In the genomic region with DNA sequence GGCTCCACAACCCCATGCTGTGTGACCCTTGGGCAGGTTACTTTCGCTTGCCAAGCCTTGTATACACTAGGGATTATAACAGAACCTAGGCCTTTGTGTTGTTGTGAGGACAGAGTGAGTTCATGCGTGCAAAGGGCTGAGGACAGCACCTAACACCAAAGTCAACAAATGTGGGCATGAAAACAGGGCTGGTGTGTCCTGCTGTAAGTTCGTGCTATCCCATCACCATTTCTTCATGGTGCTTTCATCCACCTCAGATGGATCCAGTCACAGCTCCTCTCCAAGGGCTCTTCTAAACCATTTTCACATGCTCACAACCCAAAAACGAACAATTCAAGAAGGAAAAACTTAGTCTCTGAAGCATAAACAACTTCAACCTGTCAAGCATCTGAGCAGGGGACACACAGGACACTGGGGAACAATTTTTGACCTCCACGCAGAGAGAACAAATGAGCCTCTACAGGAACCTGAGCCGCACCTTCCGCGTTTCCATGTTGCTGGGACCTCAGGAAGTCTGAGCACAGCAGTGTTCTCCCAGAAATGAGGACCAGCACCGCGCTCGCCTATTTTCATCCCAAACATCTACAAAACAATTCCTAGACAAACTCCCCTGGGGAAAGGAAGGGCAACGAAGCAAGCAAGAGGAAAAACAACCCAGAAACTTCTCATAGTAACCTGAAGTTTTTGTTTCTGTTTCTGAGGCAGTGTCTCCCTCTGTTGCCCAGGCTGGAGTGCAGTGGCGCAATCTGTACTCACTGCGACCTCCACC, we compare ENCODE assay signal across 12 cellular contexts. TPM values are rescaled to one million over a fixed set of nuclear protein-coding genes. Genes with fewer than 3 reads are reported as not detected.
A peak's percentile ranks its signal among the peaks of the same experiment; 100 is the strongest.
DNase-seq lines count a peak whose midpoint lies in the region; ATAC-seq and TF ChIP-seq lines count a peak whose summit lies in the region.
"Had no signal": no experiment of that assay in that cellular context is flagged by ENCODE, and none has a peak within 500 bp of the region (broad histone marks: within the 10 kb centered on the region; RNA-seq: fewer than 3 reads in every experiment).

No MANE protein-coding gene starts in this region.

- H3K4me3 Mint-ChIP-seq in stimulated activated naive B cell treated with anti-CD40 and anti-IgM and Interleukin-4, amounts not matched to agents 10 μg/mL and 1 μg/mL and 100 μg/mL, for 72 hours: no peak overlapping the region
- H3K4me3 Mint-ChIP-seq: T-helper 2 cell treated with Interferon-gamma antibody and Interleukin-4, amounts not matched to agents 5 μg/mL and 100 μg/mL, for 36 hours had no signal

- H3K4me2 ChIP-seq in PC-3 (ENCODE audit: low read length): peak overlapping the region; percentile 86
- H3K4me2 ChIP-seq in fibroblast of lung (ENCODE audit: extremely low read depth, insufficient read depth, low read length): peak overlapping the region; percentile 2
- no peak overlapping the region for H3K4me2 ChIP-seq in Karpas-422 (ENCODE audit: low read depth, low read length, poor library complexity, severe bottlenecking)

- H3F3A ChIP-seq in PC-3 (ENCODE audit: low read length, unreplicated experiment): peaks cover 4% of the 10 kb centered on the region

- BruUV-seq in PC-3 (replicated peaks; lab: Mats Ljungman, UMichigan): no TSS peak

- H2AFZ ChIP-seq in PC-3 (ENCODE audit: low read length): no peak overlapping the region
- no peak overlapping the region for H2AFZ ChIP-seq in fibroblast of lung (ENCODE audit: low read length)
- H2AFZ ChIP-seq in Karpas-422 (ENCODE audit: low read length): no peak overlapping the region

- peak; percentile 35; the same call in 1 of the 2 replicates for TF ChIP-seq CTCF in PC-3 (conservative IDR thresholded peaks at IDR 0.05; ENCODE audit: low read depth, low read length)
- peak; percentile 8 to 28 for TF ChIP-seq CTCF in fibroblast of lung (conservative IDR thresholded peaks at IDR 0.05 in 1 of 2, IDR thresholded peaks at IDR 0.05 in 1 of 2; ENCODE audit: low read depth in 1 of 2, low read length in 2 of 2)
- no peak for TF ChIP-seq CTCF in left ventricle myocardium inferior (IDR thresholded peaks at IDR 0.05; ENCODE audit: borderline replicate concordance)

- H3K27ac ChIP-seq in PC-3 (ENCODE audit: low read length): no peak overlapping the region
- peak overlapping the region; percentile 61 for H3K27ac ChIP-seq in fibroblast of lung (ENCODE audit: insufficient read depth, low read length)
- no peak overlapping the region for H3K27ac ChIP-seq in left ventricle myocardium inferior (replicated peaks)
- no peak overlapping the region for H3K27ac ChIP-seq in Karpas-422 (ENCODE audit: low read length)
- H3K27ac ChIP-seq: heart left ventricle had no signal

- H3K27me3 ChIP-seq in PC-3 (ENCODE audit: low read length) (no peaks in the 10 kb centered on the region), fibroblast of lung (ENCODE audit: control insufficient read depth, insufficient read depth, low read length) (no peaks in the 10 kb centered on the region), left ventricle myocardium inferior (ENCODE audit: low read depth) (no peaks in the 10 kb centered on the region), Karpas-422 (ENCODE audit: low read length) (no peaks in the 10 kb centered on the region)
- H3K27me3 ChIP-seq: heart left ventricle had no signal

- H3K4me1 Mint-ChIP-seq in stimulated activated naive B cell treated with anti-CD40 and anti-IgM and Interleukin-4, amounts not matched to agents 10 μg/mL and 1 μg/mL and 100 μg/mL, for 72 hours: peaks cover 5 to 6% of the 10 kb centered on the region in 2 donors

- H3K4me3 ChIP-seq in PC-3 (ENCODE audit: low read length) (peak overlapping the region; percentile 79; the same call in 1 of the 2 replicates), fibroblast of lung (replicated peaks in 1 of 4; ENCODE audit: control extremely low read depth in 1 of 4, insufficient read depth in 1 of 4, low read depth in 3 of 4, low read length in 4 of 4) (peak overlapping the region in 1 of 4 experiments; percentile 76), left ventricle myocardium inferior (no peak overlapping the region), Karpas-422 (ENCODE audit: low read length) (no peak overlapping the region)
- H3K4me3 ChIP-seq: heart left ventricle had no signal

- DNase-seq in SIG-M5 treated with dmso at 0.1 percent for 504 hours (lab: John Stamatoyannopoulos, UW; ENCODE audit: unreplicated experiment) (peak; percentile 32), SIG-M5 (lab: John Stamatoyannopoulos, UW) (no peak), PC-3 (no peak), fibroblast of lung (ENCODE audit: low read depth in 2 of 2) (peak in 1 of 2 donors; percentile 75), left ventricle myocardium inferior (no peak), Karpas-422 (no peak)
- no peak for DNase-seq in stimulated activated naive B cell treated with anti-CD40 and anti-IgM and Interleukin-4, amounts not matched to agents 10 μg/mL and 1 μg/mL and 100 μg/mL, for 72 hours
- DNase-seq in activated CD4-positive, alpha-beta T cell treated with anti-CD3 and anti-CD28 coated beads, Interleukin-2, amount 50 U/mL, for 4 hours: no peak
- DNase-seq: heart left ventricle, NCI-H526 had no signal

- H3K9ac ChIP-seq in PC-3 (ENCODE audit: low read length): no peak overlapping the region
- H3K9ac ChIP-seq in fibroblast of lung (ENCODE audit: insufficient read depth, low read length): no peak overlapping the region
- H3K9ac ChIP-seq in Karpas-422 (ENCODE audit: low read length): no peak overlapping the region

- intact Hi-C loops in PC-3 (cut with micrococcal nuclease): no loop called here
- intact Hi-C loops in left ventricle myocardium inferior (cut with micrococcal nuclease): no loop called here

- no peaks in the 10 kb centered on the region for H4K20me1 ChIP-seq in PC-3 (ENCODE audit: low read length)
- no peaks in the 10 kb centered on the region for H4K20me1 ChIP-seq in fibroblast of lung (ENCODE audit: control insufficient read depth, extremely low read depth, insufficient read depth, low read length)
- no peaks in the 10 kb centered on the region; the same call in none of the 2 replicates for H4K20me1 ChIP-seq in Karpas-422 (ENCODE audit: insufficient read depth, low read depth, low read length)

- no peaks in the 10 kb centered on the region for H3K36me3 ChIP-seq in PC-3 (ENCODE audit: low read depth, low read length)
- H3K36me3 ChIP-seq in fibroblast of lung (ENCODE audit: control insufficient read depth, insufficient read depth, low read length): no peaks in the 10 kb centered on the region
- no peaks in the 10 kb centered on the region for H3K36me3 ChIP-seq in left ventricle myocardium inferior
- no peaks in the 10 kb centered on the region for H3K36me3 ChIP-seq in Karpas-422 (ENCODE audit: insufficient read depth, low read length)
- H3K36me3 ChIP-seq: heart left ventricle had no signal

- no peaks in the 10 kb centered on the region for H3K9me3 ChIP-seq in PC-3 (ENCODE audit: low read length)
- H3K9me3 ChIP-seq in fibroblast of lung (ENCODE audit: control insufficient read depth, insufficient read depth, low read depth, low read length): no peaks in the 10 kb centered on the region
- no peaks in the 10 kb centered on the region for H3K9me3 ChIP-seq in left ventricle myocardium inferior (replicated peaks)
- H3K9me3 ChIP-seq in Karpas-422 (ENCODE audit: low read length): no peaks in the 10 kb centered on the region
- H3K9me3 ChIP-seq: heart left ventricle had no signal

- peaks cover 30 to 36% of the 10 kb centered on the region in 2 donors for H3K27me3 Mint-ChIP-seq in stimulated activated naive B cell treated with anti-CD40 and anti-IgM and Interleukin-4, amounts not matched to agents 10 μg/mL and 1 μg/mL and 100 μg/mL, for 72 hours

- POLR2A ChIA-PET in PC-3 (lab: Charles Lee; ENCODE audit: unreplicated experiment): no interaction called here

- peak overlapping the region; percentile 25 for H3K27ac Mint-ChIP-seq in stimulated activated naive B cell treated with anti-CD40 and anti-IgM and Interleukin-4, amounts not matched to agents 10 μg/mL and 1 μg/mL and 100 μg/mL, for 72 hours
- H3K27ac Mint-ChIP-seq: T-helper 2 cell treated with Interferon-gamma antibody and Interleukin-4, amounts not matched to agents 5 μg/mL and 100 μg/mL, for 36 hours had no signal

- peaks cover 68% of the 10 kb centered on the region for H3K79me2 ChIP-seq in PC-3 (ENCODE audit: low read length)
- H3K79me2 ChIP-seq in fibroblast of lung (ENCODE audit: control insufficient read depth, insufficient read depth, low read length): peaks cover 50% of the 10 kb centered on the region
- no peaks in the 10 kb centered on the region; the same call in 1 of the 2 replicates for H3K79me2 ChIP-seq in Karpas-422 (ENCODE audit: low read length)

- no peaks in the 10 kb centered on the region for H3K9me2 ChIP-seq in PC-3 (replicated peaks; ENCODE audit: low read length)
- no peaks in the 10 kb centered on the region for H3K9me2 ChIP-seq in Karpas-422 (replicated peaks; ENCODE audit: insufficient read depth, low read length)

- ATAC-seq in PC-3: no peak
- ATAC-seq in stimulated activated naive B cell treated with anti-CD40 and anti-IgM and Interleukin-4, amounts not matched to agents 10 μg/mL and 1 μg/mL and 100 μg/mL, for 72 hours (replicated peaks): no peak
- ATAC-seq: heart left ventricle had no signal

- no peaks in the 10 kb centered on the region for H3K9me3 Mint-ChIP-seq in stimulated activated naive B cell treated with anti-CD40 and anti-IgM and Interleukin-4, amounts not matched to agents 10 μg/mL and 1 μg/mL and 100 μg/mL, for 72 hours
- H3K9me3 Mint-ChIP-seq: T-helper 2 cell treated with Interferon-gamma antibody and Interleukin-4, amounts not matched to agents 5 μg/mL and 100 μg/mL, for 36 hours had no signal

- H3K36me3 Mint-ChIP-seq in stimulated activated naive B cell treated with anti-CD40 and anti-IgM and Interleukin-4, amounts not matched to agents 10 μg/mL and 1 μg/mL and 100 μg/mL, for 72 hours: no peaks in the 10 kb centered on the region

- CTCF ChIA-PET in PC-3 (lab: Charles Lee): interaction anchor here (1.0 kb wide), 1 partner anchor 20 kb away, joined by 4 read pairs; no protein-coding TSS in a partner anchor

- H3K4me1 ChIP-seq in PC-3 (ENCODE audit: insufficient read depth, low read length) (peaks cover 38% of the 10 kb centered on the region), fibroblast of lung (ENCODE audit: control insufficient read depth, extremely low read depth, insufficient read depth, low read length) (peaks cover 20% of the 10 kb centered on the region), left ventricle myocardium inferior (peaks cover 53% of the 10 kb centered on the region), Karpas-422 (ENCODE audit: low read length) (peaks cover 12% of the 10 kb centered on the region)

RNA-seq across cellular contexts. Expression of a gene that starts 3.1 kb away (rescaled TPM):
- total RNA-seq in PC-3 (2014; rRNA removed): 32.0 and 39.9 TPM in 2 replicates
- total RNA-seq in fibroblast of lung: 54.7 and 89.5 TPM in 2 replicates
- 43.3 and 58.4 TPM in 2 replicates for polyA plus RNA-seq in fibroblast of lung
- polyA plus RNA-seq in fibroblast of lung (2012): 31.4 and 42.5 TPM in 2 replicates
- polyA minus RNA-seq in fibroblast of lung (ENCODE audit: low replicate concordance): 82.3 and 116 TPM in 2 replicates
- 18.2 TPM for total RNA-seq in left ventricle myocardium inferior
- total RNA-seq in Karpas-422 (2014; rRNA removed; shearing (Covaris generic); ENCODE audit: low replicate concordance): 3.5 and 5.4 TPM in 2 replicates

RNA-seq across cellular contexts. Expression of a gene that starts 36.9 kb away (rescaled TPM):
- total RNA-seq in PC-3 (2014; rRNA removed) (0.40 and 1.7 TPM in 2 replicates), fibroblast of lung (0.51 and 1.5 TPM in 2 replicates), left ventricle myocardium inferior (0.19 TPM)
- polyA plus RNA-seq in fibroblast of lung: 0.12 and 0.70 TPM in 2 replicates
- 0.13 and 0.89 TPM in 2 replicates for polyA plus RNA-seq in fibroblast of lung (2012)
- 0.63 TPM in 1 of 2 replicates, not detected in the other for polyA minus RNA-seq in fibroblast of lung (ENCODE audit: low replicate concordance)
- not detected in 2 replicates for total RNA-seq in Karpas-422 (2014; rRNA removed; shearing (Covaris generic); ENCODE audit: low replicate concordance)
- total RNA-seq: cerebellum had no signal
